ENCODE assay signal across 1 cellular context in the genomic region with DNA sequence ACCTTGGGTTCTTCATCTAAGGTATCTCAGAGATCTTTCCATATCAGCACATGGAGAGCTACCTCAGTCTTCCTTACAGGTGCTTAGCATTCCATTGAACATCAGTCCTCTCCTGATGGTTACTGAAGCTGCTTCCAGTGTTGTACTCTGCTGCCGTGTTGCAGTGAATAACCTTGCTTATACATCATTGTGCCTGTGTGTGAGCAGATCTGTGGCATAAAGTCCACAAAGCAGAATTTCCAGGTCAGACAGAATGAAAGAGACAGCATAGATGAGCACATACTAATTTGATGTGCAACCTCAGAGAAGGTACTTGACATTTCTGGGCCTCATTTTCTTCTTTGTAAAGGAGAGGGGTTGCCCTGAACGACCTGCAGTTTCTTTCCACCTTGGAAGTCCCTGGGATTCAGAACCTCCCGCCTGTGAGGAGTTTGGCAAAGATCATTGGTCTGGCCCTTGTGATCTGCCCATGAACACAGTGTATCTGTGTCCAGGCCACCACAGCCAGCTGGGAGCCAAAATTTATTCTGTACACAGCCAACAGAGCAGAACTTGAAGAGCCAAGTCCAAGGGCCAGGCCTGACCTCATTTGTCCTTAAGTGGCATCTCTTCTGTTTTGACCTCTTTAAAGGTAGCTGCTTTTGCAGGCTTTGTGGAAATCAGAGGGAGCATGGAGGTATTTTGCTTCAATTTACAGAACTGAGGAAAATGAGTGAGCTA.
TF ChIP-seq lines count a peak whose summit lies in the region.

No MANE protein-coding gene starts in this region.

TF ChIP-seq in GM23338, 12 proteins besides CTCF, POLR2A, EP300 and RAD21 (continued from another document):
- TF ChIP-seq POLR2AphosphoS5 (IDR thresholded peaks at IDR 0.05; ENCODE audit: low read depth) (no peak), EZH2phosphoT487 (IDR thresholded peaks at IDR 0.05; ENCODE audit: unreplicated experiment) (no peak), ZNF114 (CRISPR knock-in tag; IDR thresholded peaks at IDR 0.05) (no peak), CREB1 (CRISPR knock-in tag; IDR thresholded peaks at IDR 0.05; ENCODE audit: low read depth) (no peak)
- TF ChIP-seq, protein P1, sequence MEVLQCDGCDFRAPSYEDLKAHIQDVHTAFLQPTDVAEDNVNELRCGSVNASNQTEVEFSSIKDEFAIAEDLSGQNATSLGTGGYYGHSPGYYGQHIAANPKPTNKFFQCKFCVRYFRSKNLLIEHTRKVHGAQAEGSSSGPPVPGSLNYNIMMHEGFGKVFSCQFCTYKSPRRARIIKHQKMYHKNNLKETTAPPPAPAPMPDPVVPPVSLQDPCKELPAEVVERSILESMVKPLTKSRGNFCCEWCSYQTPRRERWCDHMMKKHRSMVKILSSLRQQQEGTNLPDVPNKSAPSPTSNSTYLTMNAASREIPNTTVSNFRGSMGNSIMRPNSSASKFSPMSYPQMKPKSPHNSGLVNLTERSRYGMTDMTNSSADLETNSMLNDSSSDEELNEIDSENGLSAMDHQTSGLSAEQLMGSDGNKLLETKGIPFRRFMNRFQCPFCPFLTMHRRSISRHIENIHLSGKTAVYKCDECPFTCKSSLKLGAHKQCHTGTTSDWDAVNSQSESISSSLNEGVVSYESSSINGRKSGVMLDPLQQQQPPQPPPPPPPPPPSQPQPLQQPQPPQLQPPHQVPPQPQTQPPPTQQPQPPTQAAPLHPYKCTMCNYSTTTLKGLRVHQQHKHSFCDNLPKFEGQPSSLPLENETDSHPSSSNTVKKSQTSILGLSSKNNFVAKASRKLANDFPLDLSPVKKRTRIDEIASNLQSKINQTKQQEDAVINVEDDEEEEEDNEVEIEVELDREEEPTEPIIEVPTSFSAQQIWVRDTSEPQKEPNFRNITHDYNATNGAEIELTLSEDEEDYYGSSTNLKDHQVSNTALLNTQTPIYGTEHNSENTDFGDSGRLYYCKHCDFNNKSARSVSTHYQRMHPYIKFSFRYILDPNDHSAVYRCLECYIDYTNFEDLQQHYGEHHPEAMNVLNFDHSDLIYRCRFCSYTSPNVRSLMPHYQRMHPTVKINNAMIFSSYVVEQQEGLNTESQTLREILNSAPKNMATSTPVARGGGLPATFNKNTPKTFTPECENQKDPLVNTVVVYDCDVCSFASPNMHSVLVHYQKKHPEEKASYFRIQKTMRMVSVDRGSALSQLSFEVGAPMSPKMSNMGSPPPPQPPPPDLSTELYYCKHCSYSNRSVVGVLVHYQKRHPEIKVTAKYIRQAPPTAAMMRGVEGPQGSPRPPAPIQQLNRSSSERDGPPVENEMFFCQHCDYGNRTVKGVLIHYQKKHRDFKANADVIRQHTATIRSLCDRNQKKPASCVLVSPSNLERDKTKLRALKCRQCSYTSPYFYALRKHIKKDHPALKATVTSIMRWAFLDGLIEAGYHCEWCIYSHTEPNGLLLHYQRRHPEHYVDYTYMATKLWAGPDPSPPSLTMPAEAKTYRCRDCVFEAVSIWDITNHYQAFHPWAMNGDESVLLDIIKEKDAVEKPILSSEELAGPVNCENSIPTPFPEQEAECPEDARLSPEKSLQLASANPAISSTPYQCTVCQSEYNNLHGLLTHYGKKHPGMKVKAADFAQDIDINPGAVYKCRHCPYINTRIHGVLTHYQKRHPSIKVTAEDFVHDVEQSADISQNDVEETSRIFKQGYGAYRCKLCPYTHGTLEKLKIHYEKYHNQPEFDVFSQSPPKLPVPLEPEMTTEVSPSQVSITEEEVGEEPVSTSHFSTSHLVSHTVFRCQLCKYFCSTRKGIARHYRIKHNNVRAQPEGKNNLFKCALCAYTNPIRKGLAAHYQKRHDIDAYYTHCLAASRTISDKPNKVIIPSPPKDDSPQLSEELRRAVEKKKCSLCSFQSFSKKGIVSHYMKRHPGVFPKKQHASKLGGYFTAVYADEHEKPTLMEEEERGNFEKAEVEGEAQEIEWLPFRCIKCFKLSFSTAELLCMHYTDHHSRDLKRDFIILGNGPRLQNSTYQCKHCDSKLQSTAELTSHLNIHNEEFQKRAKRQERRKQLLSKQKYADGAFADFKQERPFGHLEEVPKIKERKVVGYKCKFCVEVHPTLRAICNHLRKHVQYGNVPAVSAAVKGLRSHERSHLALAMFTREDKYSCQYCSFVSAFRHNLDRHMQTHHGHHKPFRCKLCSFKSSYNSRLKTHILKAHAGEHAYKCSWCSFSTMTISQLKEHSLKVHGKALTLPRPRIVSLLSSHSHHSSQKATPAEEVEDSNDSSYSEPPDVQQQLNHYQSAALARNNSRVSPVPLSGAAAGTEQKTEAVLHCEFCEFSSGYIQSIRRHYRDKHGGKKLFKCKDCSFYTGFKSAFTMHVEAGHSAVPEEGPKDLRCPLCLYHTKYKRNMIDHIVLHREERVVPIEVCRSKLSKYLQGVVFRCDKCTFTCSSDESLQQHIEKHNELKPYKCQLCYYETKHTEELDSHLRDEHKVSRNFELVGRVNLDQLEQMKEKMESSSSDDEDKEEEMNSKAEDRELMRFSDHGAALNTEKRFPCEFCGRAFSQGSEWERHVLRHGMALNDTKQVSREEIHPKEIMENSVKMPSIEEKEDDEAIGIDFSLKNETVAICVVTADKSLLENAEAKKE (CRISPR knock-in tag; IDR thresholded peaks at IDR 0.05): no peak
- TF ChIP-seq, protein P2, sequence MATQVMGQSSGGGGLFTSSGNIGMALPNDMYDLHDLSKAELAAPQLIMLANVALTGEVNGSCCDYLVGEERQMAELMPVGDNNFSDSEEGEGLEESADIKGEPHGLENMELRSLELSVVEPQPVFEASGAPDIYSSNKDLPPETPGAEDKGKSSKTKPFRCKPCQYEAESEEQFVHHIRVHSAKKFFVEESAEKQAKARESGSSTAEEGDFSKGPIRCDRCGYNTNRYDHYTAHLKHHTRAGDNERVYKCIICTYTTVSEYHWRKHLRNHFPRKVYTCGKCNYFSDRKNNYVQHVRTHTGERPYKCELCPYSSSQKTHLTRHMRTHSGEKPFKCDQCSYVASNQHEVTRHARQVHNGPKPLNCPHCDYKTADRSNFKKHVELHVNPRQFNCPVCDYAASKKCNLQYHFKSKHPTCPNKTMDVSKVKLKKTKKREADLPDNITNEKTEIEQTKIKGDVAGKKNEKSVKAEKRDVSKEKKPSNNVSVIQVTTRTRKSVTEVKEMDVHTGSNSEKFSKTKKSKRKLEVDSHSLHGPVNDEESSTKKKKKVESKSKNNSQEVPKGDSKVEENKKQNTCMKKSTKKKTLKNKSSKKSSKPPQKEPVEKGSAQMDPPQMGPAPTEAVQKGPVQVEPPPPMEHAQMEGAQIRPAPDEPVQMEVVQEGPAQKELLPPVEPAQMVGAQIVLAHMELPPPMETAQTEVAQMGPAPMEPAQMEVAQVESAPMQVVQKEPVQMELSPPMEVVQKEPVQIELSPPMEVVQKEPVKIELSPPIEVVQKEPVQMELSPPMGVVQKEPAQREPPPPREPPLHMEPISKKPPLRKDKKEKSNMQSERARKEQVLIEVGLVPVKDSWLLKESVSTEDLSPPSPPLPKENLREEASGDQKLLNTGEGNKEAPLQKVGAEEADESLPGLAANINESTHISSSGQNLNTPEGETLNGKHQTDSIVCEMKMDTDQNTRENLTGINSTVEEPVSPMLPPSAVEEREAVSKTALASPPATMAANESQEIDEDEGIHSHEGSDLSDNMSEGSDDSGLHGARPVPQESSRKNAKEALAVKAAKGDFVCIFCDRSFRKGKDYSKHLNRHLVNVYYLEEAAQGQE (IDR thresholded peaks at IDR 0.05; ENCODE audit: unreplicated experiment): no peak
TF ChIP-seq in GM23338: peak in this region for 0.
